21 cellular contexts compared by ENCODE assay signal in genomic region chr3:129054605-129055104, GRCh38. TPM values are rescaled to one million over a fixed set of nuclear protein-coding genes. Genes with fewer than 3 reads are reported as not detected.
A peak's percentile ranks its signal among the peaks of the same experiment; 100 is the strongest.
DNase-seq lines count a peak whose midpoint lies in the region; ATAC-seq and TF ChIP-seq lines count a peak whose summit lies in the region.
"Had no signal": no experiment of that assay in that cellular context is flagged by ENCODE, and none has a peak within 500 bp of the region (broad histone marks: within the 10 kb centered on the region; RNA-seq: fewer than 3 reads in every experiment).

No MANE protein-coding gene starts in this region.

- H3K4me3 ChIP-seq in spleen = no peak overlapping the region
- H3K4me3 ChIP-seq: sigmoid colon had no signal

- no peaks in the 10 kb centered on the region for H3K9me3 ChIP-seq in spleen
- H3K9me3 ChIP-seq: sigmoid colon had no signal

- intact Hi-C loops in spleen (cut with DNase I; ENCODE audit: low total_unique reads) = no loop called here
- intact Hi-C loops in Right ventricle myocardium superior (cut with DNase I) = no loop called here
- intact Hi-C loops in activated T-helper 1 cell treated with anti-CD3 and anti-CD28 coated beads, Interleukin-12 subunit alpha, Interleukin-12 subunit beta, Interleukin-2, Interleukin-4 antibody, amounts not matched to agents 30 ng/mL and 10 ng/mL and 1 ng/mL, durations not matched to agents 14 hours and 24 hours and 36 hours (cut with micrococcal nuclease) = no loop called here

- H3K27me3 Mint-ChIP-seq in endothelial cell (ENCODE audit: unreplicated experiment) = peaks cover 6% of the 10 kb centered on the region
- H3K27me3 Mint-ChIP-seq in activated T-helper 1 cell treated with anti-CD3 and anti-CD28 coated beads, Interleukin-12 subunit alpha, Interleukin-12 subunit beta, Interleukin-2, Interleukin-4 antibody, amounts not matched to agents 30 ng/mL and 10 ng/mL and 1 ng/mL, durations not matched to agents 14 hours and 24 hours and 36 hours (ENCODE audit: insufficient read depth) = peaks cover 7% of the 10 kb centered on the region
- H3K27me3 Mint-ChIP-seq: CD4-positive, CD25-positive, alpha-beta regulatory T cell had no signal

- H3K4me3 Mint-ChIP-seq in endothelial cell (ENCODE audit: unreplicated experiment) = no peak overlapping the region
- H3K4me3 Mint-ChIP-seq in activated T-helper 1 cell treated with anti-CD3 and anti-CD28 coated beads, Interleukin-12 subunit alpha, Interleukin-12 subunit beta, Interleukin-2, Interleukin-4 antibody, amounts not matched to agents 30 ng/mL and 10 ng/mL and 1 ng/mL, durations not matched to agents 14 hours and 24 hours and 36 hours = no peak overlapping the region
- H3K4me3 Mint-ChIP-seq: CD4-positive, CD25-positive, alpha-beta regulatory T cell; T-helper 1 cell treated with Interleukin-12 subunit alpha and Interleukin-12 subunit beta and Interleukin-4 antibody, amounts not matched to agents 30 μg/mL and 1 μg/mL, for 36 hours had no signal

- DNase-seq in activated effector memory CD4-positive, alpha-beta T cell treated with anti-CD3 and anti-CD28 coated beads, Interleukin-2, amount 50 U/mL, for 16 hours = peak; percentile 56
- no peak for DNase-seq in activated effector memory CD4-positive, alpha-beta T cell treated with Interleukin-2 at 50 U/mL for 16 hours
- DNase-seq in endothelial cell (ENCODE audit: low spot score) (no peak), spleen (peak; percentile 5), Right ventricle myocardium superior (no peak)
- DNase-seq in activated T-helper 1 cell treated with anti-CD3 and anti-CD28 coated beads, Interleukin-12 subunit alpha, Interleukin-12 subunit beta, Interleukin-2, Interleukin-4 antibody, amounts not matched to agents 30 ng/mL and 10 ng/mL and 1 ng/mL, durations not matched to agents 14 hours and 24 hours and 36 hours (ENCODE audit: low spot score) = no peak
- DNase-seq: activated T-cell treated with anti-CD3 and anti-CD28 coated beads, Interleukin-2, amount 50 U/mL, for 1 hour; caudate nucleus; CD4-positive, CD25-positive, alpha-beta regulatory T cell; hypothalamus; Karpas-422; SHP77; sigmoid colon; stimulated activated CD4-positive, alpha-beta T cell treated with anti-CD3 and anti-CD28 coated beads, Interleukin-2, amount 100 ng/mL, for 24 hours; substantia nigra had no signal

- no peak for TF ChIP-seq POLR2A in spleen (IDR thresholded peaks at IDR 0.05)

- no peaks in the 10 kb centered on the region for H3K36me3 ChIP-seq in spleen
- H3K36me3 ChIP-seq: sigmoid colon had no signal

- H3K4me1 Mint-ChIP-seq in endothelial cell (ENCODE audit: unreplicated experiment) = peaks cover 42% of the 10 kb centered on the region
- H3K4me1 Mint-ChIP-seq in activated T-helper 1 cell treated with anti-CD3 and anti-CD28 coated beads, Interleukin-12 subunit alpha, Interleukin-12 subunit beta, Interleukin-2, Interleukin-4 antibody, amounts not matched to agents 30 ng/mL and 10 ng/mL and 1 ng/mL, durations not matched to agents 14 hours and 24 hours and 36 hours (ENCODE audit: low read depth) = peaks cover 9% of the 10 kb centered on the region

- peak overlapping the region; percentile 44 for H3K27ac Mint-ChIP-seq in endothelial cell (ENCODE audit: unreplicated experiment)
- H3K27ac Mint-ChIP-seq in activated T-helper 1 cell treated with anti-CD3 and anti-CD28 coated beads, Interleukin-12 subunit alpha, Interleukin-12 subunit beta, Interleukin-2, Interleukin-4 antibody, amounts not matched to agents 30 ng/mL and 10 ng/mL and 1 ng/mL, durations not matched to agents 14 hours and 24 hours and 36 hours = no peak overlapping the region
- H3K27ac Mint-ChIP-seq: T-helper 1 cell treated with Interleukin-12 subunit alpha and Interleukin-12 subunit beta and Interleukin-4 antibody, amounts not matched to agents 30 μg/mL and 1 μg/mL, for 36 hours had no signal

- WGBS in spleen, 5 donors = 60 to 93% (median 90%) methylated on average over 3 of the region's 3 CpGs

- ATAC-seq in SK-N-SH treated with all-trans-retinoic acid at 6 μM for 48 hours (no peak), Right ventricle myocardium superior (ENCODE audit: poor library complexity) (no peak), HG02852 (IDR thresholded peaks at IDR 0.05; ENCODE audit: unreplicated experiment) (no peak)

- H3K9me3 Mint-ChIP-seq in endothelial cell (ENCODE audit: unreplicated experiment) = no peaks in the 10 kb centered on the region
- no peaks in the 10 kb centered on the region for H3K9me3 Mint-ChIP-seq in activated T-helper 1 cell treated with anti-CD3 and anti-CD28 coated beads, Interleukin-12 subunit alpha, Interleukin-12 subunit beta, Interleukin-2, Interleukin-4 antibody, amounts not matched to agents 30 ng/mL and 10 ng/mL and 1 ng/mL, durations not matched to agents 14 hours and 24 hours and 36 hours
- H3K9me3 Mint-ChIP-seq: T-helper 1 cell treated with Interleukin-12 subunit alpha and Interleukin-12 subunit beta and Interleukin-4 antibody, amounts not matched to agents 30 μg/mL and 1 μg/mL, for 36 hours had no signal

- peaks cover 5% of the 10 kb centered on the region for H3K36me3 Mint-ChIP-seq in endothelial cell (ENCODE audit: low read depth, unreplicated experiment)
- no peaks in the 10 kb centered on the region for H3K36me3 Mint-ChIP-seq in activated T-helper 1 cell treated with anti-CD3 and anti-CD28 coated beads, Interleukin-12 subunit alpha, Interleukin-12 subunit beta, Interleukin-2, Interleukin-4 antibody, amounts not matched to agents 30 ng/mL and 10 ng/mL and 1 ng/mL, durations not matched to agents 14 hours and 24 hours and 36 hours (ENCODE audit: low read depth)
- H3K36me3 Mint-ChIP-seq: CD4-positive, CD25-positive, alpha-beta regulatory T cell had no signal

- H3K27me3 ChIP-seq in spleen (replicated peaks in 1 of 7) = peaks cover 0 to 6% (median 0%) of the 10 kb centered on the region in 7 donors
- H3K27me3 ChIP-seq: sigmoid colon had no signal

- TF ChIP-seq CTCF in endothelial cell (IDR thresholded peaks at IDR 0.05; ENCODE audit: unreplicated experiment) (no peak), spleen (IDR thresholded peaks at IDR 0.05 in 8 of 11, conservative IDR thresholded peaks at IDR 0.05 in 3 of 11) (no peak)

- peaks cover 5 to 30% (median 15%) of the 10 kb centered on the region in 6 donors for H3K4me1 ChIP-seq in spleen

- H3K27ac ChIP-seq in spleen = peak overlapping the region in 2 of 8 donors; percentile 22 to 61

TF ChIP-seq in SK-N-SH treated with all-trans-retinoic acid at 6 μM for 48 hours, 23 proteins besides CTCF, POLR2A, EP300 and RAD21:
- no peak for TF ChIP-seq BACH2 (CRISPR knock-in tag; IDR thresholded peaks at IDR 0.05; ENCODE audit: borderline replicate concordance)
- peak; percentile 84; the same call in 1 of the 2 replicates for TF ChIP-seq TCF4 (CRISPR knock-in tag; IDR thresholded peaks at IDR 0.05; ENCODE audit: borderline replicate concordance)

RNA-seq across cellular contexts. Expression of gene GP9, which starts 5.9 kb away (rescaled TPM):
- 1.5 TPM for total RNA-seq in endothelial cell (ENCODE audit: unreplicated experiment)
- total RNA-seq in spleen = 10 to 100 TPM in 1 of 7 donors, 1 to 10 TPM in 6; 4.2 to 14.9 (median 7.9) TPM
- 1 to 10 TPM; 1.4 to 5.5 (median 2.2) TPM for polyA plus RNA-seq in spleen
- not detected for total RNA-seq in Right ventricle myocardium superior
- total RNA-seq in activated T-helper 1 cell treated with anti-CD3 and anti-CD28 coated beads, Interleukin-12 subunit alpha, Interleukin-12 subunit beta, Interleukin-2, Interleukin-4 antibody, amounts not matched to agents 30 ng/mL and 10 ng/mL and 1 ng/mL, durations not matched to agents 14 hours and 24 hours and 36 hours = not detected in 2 replicates
- total RNA-seq: fibroblast of villous mesenchyme, H4, osteoblast, sigmoid colon had no signal
- polyA plus RNA-seq: CD4-positive, CD25-positive, alpha-beta regulatory T cell had no signal

RNA-seq across cellular contexts. Expression of gene EFCC1, which starts 53.6 kb away (rescaled TPM):
- total RNA-seq in endothelial cell (ENCODE audit: unreplicated experiment) (15.9 TPM), spleen (10 to 100 TPM in 2 of 7 donors, 1 to 10 TPM in 5; 3.7 to 11.2 (median 7.6) TPM), Right ventricle myocardium superior (2.4 TPM)
- 1 to 10 TPM; 2.0 to 8.9 (median 8.7) TPM for polyA plus RNA-seq in spleen
- 0.21 and 0.22 TPM in 2 replicates for total RNA-seq in activated T-helper 1 cell treated with anti-CD3 and anti-CD28 coated beads, Interleukin-12 subunit alpha, Interleukin-12 subunit beta, Interleukin-2, Interleukin-4 antibody, amounts not matched to agents 30 ng/mL and 10 ng/mL and 1 ng/mL, durations not matched to agents 14 hours and 24 hours and 36 hours
- total RNA-seq: fibroblast of villous mesenchyme, osteoblast had no signal
- polyA plus RNA-seq: CD4-positive, CD25-positive, alpha-beta regulatory T cell had no signal

Comparison
In these comparisons a context has a peak if more than half of its experiments do, and no peak if none do; other contexts are left out.
1. DNase-seq: peak in activated effector memory CD4-positive, alpha-beta T cell treated with anti-CD3 and anti-CD28 coated beads, Interleukin-2, amount 50 U/mL, for 16 hours (single experiment) and spleen (single experiment); none in activated effector memory CD4-positive, alpha-beta T cell treated with Interleukin-2 at 50 U/mL for 16 hours (single experiment), endothelial cell (single experiment), Right ventricle myocardium superior (single experiment) and activated T-helper 1 cell treated with anti-CD3 and anti-CD28 coated beads, Interleukin-12 subunit alpha, Interleukin-12 subunit beta, Interleukin-2, Interleukin-4 antibody, amounts not matched to agents 30 ng/mL and 10 ng/mL and 1 ng/mL, durations not matched to agents 14 hours and 24 hours and 36 hours (single experiment).